Comparison of ENCODE assay signal across 8 cellular contexts in the genomic region with DNA sequence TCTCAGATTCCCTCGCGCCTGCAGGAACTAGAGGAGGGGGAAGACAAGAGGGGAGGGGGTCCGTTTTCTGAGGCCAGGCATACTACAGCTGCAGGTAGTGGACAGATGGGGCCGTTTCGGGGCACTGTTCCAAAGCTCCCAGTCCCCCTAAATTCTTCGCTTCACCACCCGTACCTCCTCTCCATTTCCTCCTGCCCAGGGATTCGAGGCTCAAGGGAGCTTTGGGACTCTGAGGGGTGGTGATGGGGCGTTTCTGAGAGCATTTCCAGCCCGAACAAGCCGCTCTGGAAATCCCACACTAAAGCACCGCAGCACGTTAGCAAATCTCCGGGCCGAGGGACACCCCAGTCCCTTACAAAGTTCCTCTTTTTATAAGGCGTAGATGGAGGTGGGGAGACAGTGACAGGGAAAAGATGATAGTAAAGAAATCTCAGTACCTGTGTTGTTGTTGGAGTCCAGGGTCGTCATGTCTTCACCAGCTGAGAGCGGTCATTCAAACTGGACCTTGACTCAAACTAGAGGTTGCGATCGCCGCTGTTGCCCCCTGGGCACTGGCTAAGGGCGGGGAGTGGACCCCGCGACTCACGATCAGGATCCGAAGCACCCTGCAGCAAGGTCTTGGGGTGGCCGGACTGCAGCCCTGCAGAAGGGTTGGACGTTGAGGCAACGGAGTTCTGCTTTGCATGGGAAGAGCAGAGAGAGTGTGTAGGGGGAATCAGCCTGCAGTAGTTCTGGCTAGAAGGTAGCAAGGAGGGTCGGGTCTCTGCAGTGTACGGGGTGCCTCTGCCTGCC. TPM values are rescaled to one million over a fixed set of nuclear protein-coding genes. Genes with fewer than 3 reads are reported as not detected.
DNase-seq lines count a peak whose midpoint lies in the region; ATAC-seq, FAIRE-seq and TF ChIP-seq lines count a peak whose summit lies in the region.

No MANE protein-coding gene starts in this region.

- H3K27ac ChIP-seq in lung (ENCODE audit: low read depth in 1 of 2, low read length in 1 of 2) (peak overlapping the region; percentile 80 to 96), aorta (ENCODE audit: low read depth in 1 of 2, low read length in 2 of 2) (peak overlapping the region; percentile 84 to 87)

- peak overlapping the region; percentile 87 to 95 for H3K4me3 Mint-ChIP-seq in CD14-positive monocyte

- H3K36me3 ChIP-seq in bronchial epithelial cell (ENCODE audit: control insufficient read depth, insufficient read depth, low read length) (peaks cover 25% of the 10 kb centered on the region), lung (ENCODE audit: control insufficient read depth in 2 of 2, insufficient read depth in 2 of 2, low read length in 2 of 2) (peaks cover 0 to 17% of the 10 kb centered on the region in 2 donors), aorta (ENCODE audit: control insufficient read depth in 1 of 2, insufficient read depth in 2 of 2, low read length in 1 of 2) (peaks cover 0 to 5% of the 10 kb centered on the region in 2 donors)

- TF ChIP-seq CTCF in CD14-positive monocyte (IDR thresholded peaks at IDR 0.05) (no peak), LNCaP clone FGC (IDR thresholded peaks at IDR 0.05; ENCODE audit: control insufficient read depth, extremely low read depth, insufficient read depth) (no peak), bronchial epithelial cell (IDR thresholded peaks at IDR 0.05; ENCODE audit: insufficient read depth, low read length, severe bottlenecking) (no peak), lung (IDR thresholded peaks at IDR 0.05; ENCODE audit: control extremely low read depth, extremely low read depth) (no peak)

- ATAC-seq in lung (ENCODE audit: insufficient read depth, low FRiP score) (no peak), aorta (ENCODE audit: low FRiP score) (peak; percentile 2), HG02610 (IDR thresholded peaks at IDR 0.05; ENCODE audit: unreplicated experiment) (no peak)

- peak overlapping the region; percentile 81 for H3K4me3 ChIP-seq in LNCaP clone FGC (ENCODE audit: low read depth, low read length)
- H3K4me3 ChIP-seq in bronchial epithelial cell (ENCODE audit: low read depth, low read length): peak overlapping the region; percentile 95
- peak overlapping the region; percentile 78 for H3K4me3 ChIP-seq in lung
- H3K4me3 ChIP-seq in aorta (ENCODE audit: low read length in 2 of 2): peak overlapping the region; percentile 43 to 76

- intact Hi-C loops in CD14-positive monocyte (cut with micrococcal nuclease) (loop anchor here (1.0 to 5.0 kb wide), 4 partner anchors 8 to 223 kb away; partner anchors contain the start of gene THRA (in 2 of the 2)), aorta (cut with DNase I) (loop anchor here in 1 of 2 donors (1.0 to 10.0 kb wide), 4 partner anchors 11 to 235 kb away; partner anchors contain the start of gene CDC6)

- H3K27me3 Mint-ChIP-seq in CD14-positive monocyte (ENCODE audit: low read depth in 3 of 3): peaks cover 0 to 5% (median 0%) of the 10 kb centered on the region in 3 donors

- FAIRE-seq in bronchial epithelial cell (lab: Jason Lieb, UNC): no peak
- no peak for FAIRE-seq in RCC 7860 (lab: Jason Lieb, UNC)

- H3K4me1 ChIP-seq in lung (ENCODE audit: control insufficient read depth in 2 of 2, insufficient read depth in 2 of 2, low read length in 2 of 2) (peaks cover 38 to 41% of the 10 kb centered on the region in 2 donors), aorta (ENCODE audit: control insufficient read depth in 1 of 2, insufficient read depth in 2 of 2, low read length in 2 of 2) (no peaks in the 10 kb centered on the region)

- 2 to 3% methylated on average over 31 of the region's 31 CpGs for WGBS in lung, 2 donors
- 1 to 2% methylated on average over 31 of the region's 31 CpGs for WGBS in aorta, 2 donors

- H3K36me3 Mint-ChIP-seq in CD14-positive monocyte: peaks cover 10 to 16% of the 10 kb centered on the region in 2 donors

- DNase-seq in CD14-positive monocyte (ENCODE audit: low spot score): no peak
- DNase-seq in LNCaP clone FGC (ENCODE audit: low read depth): no peak
- DNase-seq in bronchial epithelial cell (ENCODE audit: low read depth): no peak
- no peak for DNase-seq in lung (ENCODE audit: low spot score)
- no peak for DNase-seq in aorta
- no peak for DNase-seq in putamen (ENCODE audit: low spot score)
- DNase-seq in RCC 7860 (ENCODE audit: low spot score): no peak

- peaks cover 0 to 5% (median 0%) of the 10 kb centered on the region in 7 donors for H3K9me3 Mint-ChIP-seq in CD14-positive monocyte

- H3K27me3 ChIP-seq in bronchial epithelial cell (ENCODE audit: control insufficient read depth, insufficient read depth, low read length) (no peaks in the 10 kb centered on the region), lung (ENCODE audit: control insufficient read depth, insufficient read depth) (no peaks in the 10 kb centered on the region), aorta (ENCODE audit: control insufficient read depth in 1 of 2, insufficient read depth in 2 of 2, low read length in 1 of 2) (no peaks in the 10 kb centered on the region)

- H3K27ac Mint-ChIP-seq in CD14-positive monocyte: peak overlapping the region; percentile 96 to 99 (median 98)

- peaks cover 78% of the 10 kb centered on the region for H3K4me1 Mint-ChIP-seq in CD14-positive monocyte

- no peaks in the 10 kb centered on the region for H3K9me3 ChIP-seq in lung (ENCODE audit: control insufficient read depth in 2 of 2, insufficient read depth in 1 of 2, low read length in 1 of 2)
- H3K9me3 ChIP-seq in aorta (ENCODE audit: control insufficient read depth, low read length): no peaks in the 10 kb centered on the region

RNA-seq across cellular contexts. Expression of gene NR1D1, which starts 0.6 kb away (rescaled TPM):
- polyA plus RNA-seq in CD14-positive monocyte: under 1 TPM; 0.28 to 0.31 TPM
- 0.51 and 0.79 TPM in 2 replicates for total RNA-seq in bronchial epithelial cell
- 10 to 100 TPM in 1 of 2 donors, 1 to 10 TPM in 1; 3.2 to 19.4 TPM for total RNA-seq in lung
- polyA plus RNA-seq in lung: 10 to 100 TPM in 1 of 2 donors, 1 to 10 TPM in 1; 8.7 to 19.6 TPM
- 10 to 100 TPM; 18.4 to 53.6 TPM for total RNA-seq in aorta
- polyA plus RNA-seq in aorta: 10 to 100 TPM in 1 of 2 donors, 1 to 10 TPM in 1; 8.6 to 28.5 TPM

RNA-seq across cellular contexts. Expression of gene MSL1, which starts 21.9 kb away (rescaled TPM):
- polyA plus RNA-seq in CD14-positive monocyte: 10 to 100 TPM in 1 of 2 donors, 1 to 10 TPM in 1; 10.0 to 11.4 TPM
- total RNA-seq in bronchial epithelial cell: 27.1 and 32.5 TPM in 2 replicates
- 100 to 1,000 TPM in 1 of 2 donors, 10 to 100 TPM in 1; 84.8 to 111 TPM for total RNA-seq in lung
- polyA plus RNA-seq in lung: 10 to 100 TPM; 73.2 to 84.6 TPM
- total RNA-seq in aorta: 100 to 1,000 TPM in 1 of 2 donors, 10 to 100 TPM in 1; 81.0 to 100 TPM
- 100 to 1,000 TPM in 1 of 2 donors, 10 to 100 TPM in 1; 21.2 to 171 TPM for polyA plus RNA-seq in aorta

RNA-seq across cellular contexts. Expression of gene THRA, which starts 37.1 kb away (rescaled TPM):
- 1 to 10 TPM; 2.5 to 3.8 TPM for polyA plus RNA-seq in CD14-positive monocyte
- total RNA-seq in bronchial epithelial cell: 4.2 and 5.8 TPM in 2 replicates
- total RNA-seq in lung: 10 to 100 TPM; 41.3 to 55.9 TPM
- 10 to 100 TPM; 28.5 to 33.6 TPM for polyA plus RNA-seq in lung
- 10 to 100 TPM; 53.7 to 62.3 TPM for total RNA-seq in aorta
- 10 to 100 TPM; 38.9 to 52.1 TPM for polyA plus RNA-seq in aorta

RNA-seq across cellular contexts. Expression of gene CASC3, which starts 40.5 kb away (rescaled TPM):
- 10 to 100 TPM; 19.0 to 30.2 TPM for polyA plus RNA-seq in CD14-positive monocyte
- total RNA-seq in bronchial epithelial cell: 14.7 and 15.3 TPM in 2 replicates
- total RNA-seq in lung: 10 to 100 TPM; 74.8 to 85.5 TPM
- polyA plus RNA-seq in lung: 10 to 100 TPM; 37.2 to 47.8 TPM
- total RNA-seq in aorta: 100 to 1,000 TPM; 115 to 116 TPM
- 10 to 100 TPM; 68.3 to 94.7 TPM for polyA plus RNA-seq in aorta

RNA-seq across cellular contexts. Expression of gene MED24, which starts 45.6 kb away (rescaled TPM):
- 10 to 100 TPM; 24.9 to 34.1 TPM for polyA plus RNA-seq in CD14-positive monocyte
- 23.0 and 25.0 TPM in 2 replicates for total RNA-seq in bronchial epithelial cell
- total RNA-seq in lung: 10 to 100 TPM; 69.9 to 82.3 TPM
- 100 to 1,000 TPM in 1 of 2 donors, 10 to 100 TPM in 1; 48.2 to 149 TPM for polyA plus RNA-seq in lung
- 10 to 100 TPM; 60.8 to 70.9 TPM for total RNA-seq in aorta
- polyA plus RNA-seq in aorta: 10 to 100 TPM; 20.7 to 66.5 TPM
